ENCODE assay signal across 8 cellular contexts in genomic region chr20:35283441-35284266, GRCh38. TPM values are rescaled to one million over a fixed set of nuclear protein-coding genes. Genes with fewer than 3 reads are reported as not detected.
DNase-seq lines count a peak whose midpoint lies in the region; ATAC-seq, FAIRE-seq and TF ChIP-seq lines count a peak whose summit lies in the region.

No MANE protein-coding gene starts in this region.

- DNase-seq in A549 (ENCODE audit: low read depth in 1 of 2, low spot score in 1 of 2) (no peak), T-cell (peak in 1 of 34 experiments; percentile 30), fibroblast of mammary gland (ENCODE audit: low read depth) (no peak), NCI-H2227 (lab: John Stamatoyannopoulos, UW; ENCODE audit: unreplicated experiment) (no peak)

- ATAC-seq in A549 (no peak), GM21529 (IDR thresholded peaks at IDR 0.05; ENCODE audit: unreplicated experiment) (peak; percentile 27), T-cell (replicated peaks in 1 of 4) (peak in 1 of 4 experiments; percentile 57), GM19023 (IDR thresholded peaks at IDR 0.05; ENCODE audit: unreplicated experiment) (no peak), GM21381 (IDR thresholded peaks at IDR 0.05; ENCODE audit: unreplicated experiment) (no peak)

- H3K4me3 ChIP-seq in A549: peak overlapping the region; percentile 91
- H3K4me3 ChIP-seq in fibroblast of mammary gland (ENCODE audit: control insufficient read depth, low read depth, low read length): peak overlapping the region; percentile 88
- peak overlapping the region; percentile 72 for H3K4me3 ChIP-seq in rectal smooth muscle tissue (ENCODE audit: low read length)

- H3K4me2 ChIP-seq in A549: peak overlapping the region; percentile 80

- peaks cover 24% of the 10 kb centered on the region for H3K36me3 Mint-ChIP-seq in T-cell

- WGBS in A549 (ENCODE audit: missing lambda C conversion rate): 17% methylated on average over 20 of the region's 24 CpGs

- TF ChIP-seq CTCF in A549 (IDR thresholded peaks at IDR 0.05) (no peak), fibroblast of mammary gland (conservative IDR thresholded peaks at IDR 0.05; ENCODE audit: control insufficient read depth, insufficient read depth, low read depth, low read length) (no peak)

- H3K4me1 ChIP-seq in A549 (peaks cover 27% of the 10 kb centered on the region), rectal smooth muscle tissue (ENCODE audit: control insufficient read depth, insufficient read depth, low read length) (peaks cover 10% of the 10 kb centered on the region)

- H3K27ac Mint-ChIP-seq in T-cell: peak overlapping the region; percentile 78 to 88

- TF ChIP-seq EP300 in A549 (IDR thresholded peaks at IDR 0.05): no peak

- FAIRE-seq in A549 (lab: Jason Lieb, UNC): no peak

- H3K9me3 Mint-ChIP-seq in T-cell: no peaks in the 10 kb centered on the region

- H3K27me3 ChIP-seq in rectal smooth muscle tissue (ENCODE audit: control insufficient read depth, insufficient read depth, low read length): no peaks in the 10 kb centered on the region

- peaks cover 30 to 36% (median 34%) of the 10 kb centered on the region in 3 donors for H3K4me1 Mint-ChIP-seq in T-cell

- TF ChIP-seq RAD21 in A549 (conservative IDR thresholded peaks at IDR 0.05 in 1 of 2, IDR thresholded peaks at IDR 0.05 in 1 of 2): no peak

- CTCF ChIA-PET in A549 (lab: Yijun Ruan, JAX) (interaction anchor here (0.6 to 6.7 kb wide), 8 partner anchors 10 to 159 kb away, joined by 3 to 39 read pairs (median 3); no protein-coding TSS in a partner anchor), T-cell (lab: Charles Lee) (interaction anchor here (0.5 to 1.7 kb wide), 4 partner anchors 20 to 406 kb away, joined by 3 to 6 read pairs (median 4); no protein-coding TSS in a partner anchor)

- peaks cover 16% of the 10 kb centered on the region for H3K36me3 ChIP-seq in rectal smooth muscle tissue (ENCODE audit: control insufficient read depth, insufficient read depth, low read length)

- H3K4me3 Mint-ChIP-seq in T-cell: peak overlapping the region; percentile 89 to 92 (median 90)

- POLR2A ChIA-PET in A549 (lab: Yijun Ruan, JAX) (interaction anchor here (1.0 to 2.1 kb wide), 8 partner anchors 8 to 172 kb away, joined by 3 to 11 read pairs (median 6); partner anchors contain the start of genes CEP250 and UQCC1), T-cell (lab: Charles Lee) (interaction anchor here (0.5 to 0.6 kb wide), 3 partner anchors 193 to 1729 kb away, joined by 4 to 10 read pairs (median 6); no protein-coding TSS in a partner anchor)

- H3K27ac ChIP-seq in A549 (peak overlapping the region; percentile 82 to 98), rectal smooth muscle tissue (ENCODE audit: low read depth, low read length) (peak overlapping the region; percentile 79)

- no peaks in the 10 kb centered on the region for H3K27me3 Mint-ChIP-seq in T-cell

- TF ChIP-seq POLR2A in A549 (IDR thresholded peaks at IDR 0.05; ENCODE audit: low read length): no peak

- H3K9me3 ChIP-seq in A549: no peaks in the 10 kb centered on the region

- H3K9ac ChIP-seq in rectal smooth muscle tissue (ENCODE audit: low read length): peak overlapping the region; percentile 74

TF ChIP-seq in A549, 52 proteins besides CTCF, POLR2A, EP300 and RAD21:
- TF ChIP-seq FOSB (CRISPR knock-in tag; IDR thresholded peaks at IDR 0.05) (no peak), ZSCAN20 (CRISPR knock-in tag; IDR thresholded peaks at IDR 0.05) (no peak), EHMT2 (IDR thresholded peaks at IDR 0.05; ENCODE audit: low read depth) (no peak), HEYL (CRISPR knock-in tag; IDR thresholded peaks at IDR 0.05) (no peak), ZC3H11A (IDR thresholded peaks at IDR 0.05) (no peak), HOXB13 (CRISPR knock-in tag; IDR thresholded peaks at IDR 0.05; ENCODE audit: low read depth) (no peak), ATOH8 (CRISPR knock-in tag; IDR thresholded peaks at IDR 0.05; ENCODE audit: low read depth) (no peak), GATA3 (IDR thresholded peaks at IDR 0.05; ENCODE audit: borderline replicate concordance) (no peak), NFE2L2 (conservative IDR thresholded peaks at IDR 0.05; ENCODE audit: low read length) (no peak), CHD4 (IDR thresholded peaks at IDR 0.05; ENCODE audit: borderline replicate concordance) (no peak), FOSL2 (IDR thresholded peaks at IDR 0.05) (no peak), FOSL2 (CRISPR knock-in tag; IDR thresholded peaks at IDR 0.05) (no peak), MAZ (IDR thresholded peaks at IDR 0.05; ENCODE audit: borderline replicate concordance, low read depth, low read length) (no peak), KDM1A (IDR thresholded peaks at IDR 0.05; ENCODE audit: low read depth) (no peak)
- TF ChIP-seq, protein P1, sequence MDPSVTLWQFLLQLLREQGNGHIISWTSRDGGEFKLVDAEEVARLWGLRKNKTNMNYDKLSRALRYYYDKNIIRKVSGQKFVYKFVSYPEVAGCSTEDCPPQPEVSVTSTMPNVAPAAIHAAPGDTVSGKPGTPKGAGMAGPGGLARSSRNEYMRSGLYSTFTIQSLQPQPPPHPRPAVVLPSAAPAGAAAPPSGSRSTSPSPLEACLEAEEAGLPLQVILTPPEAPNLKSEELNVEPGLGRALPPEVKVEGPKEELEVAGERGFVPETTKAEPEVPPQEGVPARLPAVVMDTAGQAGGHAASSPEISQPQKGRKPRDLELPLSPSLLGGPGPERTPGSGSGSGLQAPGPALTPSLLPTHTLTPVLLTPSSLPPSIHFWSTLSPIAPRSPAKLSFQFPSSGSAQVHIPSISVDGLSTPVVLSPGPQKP (IDR thresholded peaks at IDR 0.05; ENCODE audit: low read depth, low read length): no peak
TF ChIP-seq in A549: peak in this region for 0.

RNA-seq across cellular contexts. Expression of gene EIF6, which starts 0.9 kb away (rescaled TPM):
- polyA plus RNA-seq in A549 (2011; rRNA removed) (184 and 204 TPM in 2 replicates), A549 (2017; fragmentation: RNase III; extraction: RNeasy Plus Mini Kit Qiagen cat#74134 plus additional on column Dnase treatment) (292 to 337 TPM (median 294 TPM) in 3 replicates)
- 490 and 496 TPM in 2 replicates for polyA plus RNA-seq in A549 (2012; cell fraction: cytosol; rRNA removed)
- polyA plus RNA-seq in A549 (2012; cell fraction: nucleus; rRNA removed): 408 and 515 TPM in 2 replicates
- polyA minus RNA-seq in A549 (2011; rRNA and poly(A)+ RNA removed): 222 and 228 TPM in 2 replicates
- total RNA-seq in T-cell: 10 to 100 TPM; 43.8 to 70.7 (median 69.6) TPM

RNA-seq across cellular contexts. Expression of gene MMP24OS, which starts 5.7 kb away (rescaled TPM):
- polyA plus RNA-seq in A549 (2011; rRNA removed): 13.6 and 17.2 TPM in 2 replicates
- polyA plus RNA-seq in A549 (2012; cell fraction: cytosol; rRNA removed): 25.4 and 34.6 TPM in 2 replicates
- polyA plus RNA-seq in A549 (2012; cell fraction: nucleus; rRNA removed): 32.3 and 36.6 TPM in 2 replicates
- polyA plus RNA-seq in A549 (2017; fragmentation: RNase III; extraction: RNeasy Plus Mini Kit Qiagen cat#74134 plus additional on column Dnase treatment): 34.0 to 45.6 TPM (median 40.5 TPM) in 3 replicates
- polyA minus RNA-seq in A549 (2011; rRNA and poly(A)+ RNA removed): 20.7 and 21.2 TPM in 2 replicates
- 10 to 100 TPM; 59.5 to 95.5 (median 72.0) TPM for total RNA-seq in T-cell

RNA-seq across cellular contexts. Expression of gene FAM83C, which starts 8.6 kb away (rescaled TPM):
- polyA plus RNA-seq in A549 (2011; rRNA removed): not detected in 2 replicates
- polyA plus RNA-seq in A549 (2012; cell fraction: cytosol; rRNA removed): 0.01 TPM in 1 of 2 replicates, not detected in the other
- polyA plus RNA-seq in A549 (2012; cell fraction: nucleus; rRNA removed): 0.05 TPM in 2 replicates
- 0.03 TPM in 1 of 3 replicates, not detected in the others for polyA plus RNA-seq in A549 (2017; fragmentation: RNase III; extraction: RNeasy Plus Mini Kit Qiagen cat#74134 plus additional on column Dnase treatment)
- polyA minus RNA-seq in A549 (2011; rRNA and poly(A)+ RNA removed): not detected in 2 replicates
- total RNA-seq in T-cell: under 1 TPM in 1 of 5 donors, not detected in 4; 0.15 TPM

RNA-seq across cellular contexts. Expression of gene MMP24, which starts 57.2 kb away (rescaled TPM):
- polyA plus RNA-seq in A549 (2011; rRNA removed) (21.3 and 22.7 TPM in 2 replicates), A549 (2017; fragmentation: RNase III; extraction: RNeasy Plus Mini Kit Qiagen cat#74134 plus additional on column Dnase treatment) (33.3 to 39.4 TPM (median 37.4 TPM) in 3 replicates)
- 33.1 and 47.5 TPM in 2 replicates for polyA plus RNA-seq in A549 (2012; cell fraction: cytosol; rRNA removed)
- 46.6 and 51.8 TPM in 2 replicates for polyA plus RNA-seq in A549 (2012; cell fraction: nucleus; rRNA removed)
- polyA minus RNA-seq in A549 (2011; rRNA and poly(A)+ RNA removed): 33.4 and 41.1 TPM in 2 replicates
- total RNA-seq in T-cell: under 1 TPM in 3 of 5 donors, not detected in 2; 0.15 to 0.49 (median 0.16) TPM
